In genomic region chr1:85339671-85340399, GRCh38 we compare ENCODE assay signal across 1 cellular context.
TF ChIP-seq lines count a peak whose summit lies in the region.

No MANE protein-coding gene starts in this region.

TF ChIP-seq in A549, 52 proteins besides CTCF, POLR2A, EP300 and RAD21 (continued from another document):
- TF ChIP-seq CEBPB (IDR thresholded peaks at IDR 0.05) (no peak), NPAS2 (CRISPR knock-in tag; IDR thresholded peaks at IDR 0.05; ENCODE audit: borderline replicate concordance) (no peak)
